8 cellular contexts compared by ENCODE assay signal in genomic region chr14:100383727-100384158, GRCh38. TPM values are rescaled to one million over a fixed set of nuclear protein-coding genes. Genes with fewer than 3 reads are reported as not detected.
DNase-seq lines count a peak whose midpoint lies in the region; ATAC-seq and TF ChIP-seq lines count a peak whose summit lies in the region.

No MANE protein-coding gene starts in this region.

- H3K4me1 Mint-ChIP-seq in activated CD8-positive, alpha-beta memory T cell treated with anti-CD3 and anti-CD28 coated beads, Interleukin-2, amount 10 ng/mL, durations not matched to agents 7 days and 5 days = peaks cover 6% of the 10 kb centered on the region
- peaks cover 13 to 35% (median 18%) of the 10 kb centered on the region in 4 donors for H3K4me1 Mint-ChIP-seq in naive thymus-derived CD8-positive, alpha-beta T cell

- DNase-seq in GM12864 (ENCODE audit: low read depth) (no peak), NCI-H748 (lab: John Stamatoyannopoulos, UW; ENCODE audit: unreplicated experiment) (peak; percentile 76), epithelial cell of proximal tubule (ENCODE audit: low read depth) (no peak)
- peak; percentile 77 for DNase-seq in activated CD8-positive, alpha-beta memory T cell treated with anti-CD3 and anti-CD28 coated beads, Interleukin-2, amount 10 ng/mL, durations not matched to agents 7 days and 5 days
- DNase-seq in naive thymus-derived CD8-positive, alpha-beta T cell = peak; percentile 39 to 79 (median 58)
- peak; percentile 71 for DNase-seq in stimulated activated naive CD8-positive, alpha-beta T cell treated with anti-CD3 and anti-CD28 coated beads, Interleukin-15, Interleukin-2, amounts not matched to agents 100 U/mL and 50 U/mL, for 24 hours

- no peak overlapping the region for H3K27ac Mint-ChIP-seq in activated CD8-positive, alpha-beta memory T cell treated with anti-CD3 and anti-CD28 coated beads, Interleukin-2, amount 10 ng/mL, durations not matched to agents 7 days and 5 days
- peak overlapping the region in 1 of 10 donors; percentile 53 for H3K27ac Mint-ChIP-seq in naive thymus-derived CD8-positive, alpha-beta T cell

- CTCF ChIA-PET in activated CD8-positive, alpha-beta memory T cell treated with anti-CD3 and anti-CD28 coated beads, Interleukin-2, amount 10 ng/mL, durations not matched to agents 7 days and 5 days (lab: Charles Lee) = interaction anchor here (0.8 to 10.2 kb wide), 32 partner anchors 9 to 277 kb away, joined by 3 to 177 read pairs (median 5); a partner anchor contains a TSS

- no peaks in the 10 kb centered on the region for H3K9me3 Mint-ChIP-seq in activated CD8-positive, alpha-beta memory T cell treated with anti-CD3 and anti-CD28 coated beads, Interleukin-2, amount 10 ng/mL, durations not matched to agents 7 days and 5 days (ENCODE audit: low read depth)
- no peaks in the 10 kb centered on the region for H3K9me3 Mint-ChIP-seq in naive thymus-derived CD8-positive, alpha-beta T cell

- H3K4me3 ChIP-seq in GM12864 (ENCODE audit: low read depth, low read length) (no peak overlapping the region), epithelial cell of proximal tubule (ENCODE audit: low read depth, low read length) (no peak overlapping the region)

- peak; percentile 55 for ATAC-seq in HG03097 (IDR thresholded peaks at IDR 0.05; ENCODE audit: low FRiP score, unreplicated experiment)
- ATAC-seq in activated CD8-positive, alpha-beta memory T cell treated with anti-CD3 and anti-CD28 coated beads, Interleukin-2, amount 10 ng/mL, durations not matched to agents 7 days and 5 days = peak; percentile 88
- peak; percentile 73 to 90 for ATAC-seq in naive thymus-derived CD8-positive, alpha-beta T cell
- peak; percentile 83 for ATAC-seq in stimulated activated naive CD8-positive, alpha-beta T cell treated with anti-CD3 and anti-CD28 coated beads, Interleukin-15, Interleukin-2, amounts not matched to agents 100 U/mL and 50 U/mL, for 24 hours
- ATAC-seq in HG03469 (IDR thresholded peaks at IDR 0.05; ENCODE audit: unreplicated experiment) = no peak

- H3K27me3 Mint-ChIP-seq in activated CD8-positive, alpha-beta memory T cell treated with anti-CD3 and anti-CD28 coated beads, Interleukin-2, amount 10 ng/mL, durations not matched to agents 7 days and 5 days = no peaks in the 10 kb centered on the region
- no peaks in the 10 kb centered on the region for H3K27me3 Mint-ChIP-seq in naive thymus-derived CD8-positive, alpha-beta T cell

- POLR2A ChIA-PET in naive thymus-derived CD8-positive, alpha-beta T cell (lab: Charles Lee) = interaction anchor here (1.8 kb wide), 1 partner anchor 262 kb away, joined by 12 read pairs; no protein-coding TSS in a partner anchor

- no peak overlapping the region for H3K4me3 Mint-ChIP-seq in activated CD8-positive, alpha-beta memory T cell treated with anti-CD3 and anti-CD28 coated beads, Interleukin-2, amount 10 ng/mL, durations not matched to agents 7 days and 5 days
- no peak overlapping the region for H3K4me3 Mint-ChIP-seq in naive thymus-derived CD8-positive, alpha-beta T cell

- no peaks in the 10 kb centered on the region for H3K36me3 Mint-ChIP-seq in activated CD8-positive, alpha-beta memory T cell treated with anti-CD3 and anti-CD28 coated beads, Interleukin-2, amount 10 ng/mL, durations not matched to agents 7 days and 5 days
- peaks cover 0 to 10% (median 2%) of the 10 kb centered on the region in 3 donors for H3K36me3 Mint-ChIP-seq in naive thymus-derived CD8-positive, alpha-beta T cell

- TF ChIP-seq CTCF in GM12864 (IDR thresholded peaks at IDR 0.05; ENCODE audit: low read depth, low read length, missing control alignments) (peak; percentile 91), epithelial cell of proximal tubule (conservative IDR thresholded peaks at IDR 0.05; ENCODE audit: low read depth, low read length) (peak; percentile 84)

RNA-seq across cellular contexts. Expression of gene WDR25, which starts 7.5 kb away (rescaled TPM):
- 1 to 10 TPM; 8.1 to 9.5 TPM for total RNA-seq in activated CD8-positive, alpha-beta memory T cell treated with anti-CD3 and anti-CD28 coated beads, Interleukin-2, amount 10 ng/mL, durations not matched to agents 7 days and 5 days
- total RNA-seq in epithelial cell of proximal tubule = 12.9 and 13.0 TPM in 2 replicates
- total RNA-seq in naive thymus-derived CD8-positive, alpha-beta T cell = 1 to 10 TPM; 6.2 to 6.6 TPM
- 10 to 100 TPM in 2 of 3 donors, 1 to 10 TPM in 1; 8.3 to 11.9 (median 10.7) TPM for polyA plus RNA-seq in naive thymus-derived CD8-positive, alpha-beta T cell

Comparison
In these comparisons a context has a peak if more than half of its experiments do, and no peak if none do; other contexts are left out.
1. DNase-seq: peak in NCI-H748 (single experiment), activated CD8-positive, alpha-beta memory T cell treated with anti-CD3 and anti-CD28 coated beads, Interleukin-2, amount 10 ng/mL, durations not matched to agents 7 days and 5 days (single experiment), naive thymus-derived CD8-positive, alpha-beta T cell (10 of 10) and stimulated activated naive CD8-positive, alpha-beta T cell treated with anti-CD3 and anti-CD28 coated beads, Interleukin-15, Interleukin-2, amounts not matched to agents 100 U/mL and 50 U/mL, for 24 hours (single experiment); none in GM12864 (single experiment) and epithelial cell of proximal tubule (single experiment).